8 cellular contexts compared by ENCODE assay signal in the genomic region with DNA sequence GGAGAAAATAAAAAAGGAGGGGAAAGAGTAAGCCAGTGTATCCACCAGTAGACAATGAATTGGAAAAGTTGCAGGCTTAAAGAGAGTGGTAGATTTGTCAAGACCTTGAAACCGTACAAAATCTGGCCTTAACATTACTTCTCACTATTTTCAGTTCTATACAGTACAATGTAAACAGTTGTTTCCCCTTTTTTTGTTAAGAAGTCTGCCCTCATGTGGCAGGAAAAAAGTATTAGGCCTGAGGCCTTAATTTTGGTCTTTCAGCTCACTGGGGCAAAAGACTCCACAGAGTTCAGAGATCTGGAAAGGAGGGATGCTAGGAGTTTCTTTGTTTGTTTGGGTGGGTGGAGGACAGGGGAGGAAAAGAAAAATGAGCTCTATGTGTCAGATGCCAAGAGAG.
A peak's percentile ranks its signal among the peaks of the same experiment; 100 is the strongest.
DNase-seq lines count a peak whose midpoint lies in the region; ATAC-seq, FAIRE-seq and TF ChIP-seq lines count a peak whose summit lies in the region.

No MANE protein-coding gene starts in this region.

- no peaks in the 10 kb centered on the region for H3K9me3 Mint-ChIP-seq in neural progenitor cell
- no peaks in the 10 kb centered on the region for H3K9me3 Mint-ChIP-seq in effector memory CD8-positive, alpha-beta T cell

- DNase-seq in D721Med (ENCODE audit: insufficient read length, low spot score), result no peak
- DNase-seq in adipocyte (ENCODE audit: low read depth), result peak; percentile 65
- peak; percentile 23 for DNase-seq in neural progenitor cell (ENCODE audit: low spot score)
- DNase-seq in stimulated activated CD4-positive, alpha-beta T cell treated with anti-CD3 and anti-CD28 coated beads, Interleukin-15, amount 100 ng/mL, for 24 hours, result no peak
- no peak for DNase-seq in 8988T
- DNase-seq in effector memory CD8-positive, alpha-beta T cell, result no peak

- no peak overlapping the region for H3K4me3 Mint-ChIP-seq in neural progenitor cell
- H3K4me3 Mint-ChIP-seq in effector memory CD8-positive, alpha-beta T cell, result no peak overlapping the region

- no peak overlapping the region for H3K27ac ChIP-seq in neural progenitor cell

- H3K9me3 ChIP-seq in adipocyte (ENCODE audit: control insufficient read depth, low read length) (no peaks in the 10 kb centered on the region), neural progenitor cell (ENCODE audit: low read depth) (no peaks in the 10 kb centered on the region)

- H3K9ac ChIP-seq in adipocyte (ENCODE audit: low read length), result no peak overlapping the region
- H3K9ac ChIP-seq in neural progenitor cell, result no peak overlapping the region

- peaks cover 7% of the 10 kb centered on the region for H3K4me1 ChIP-seq in adipocyte (ENCODE audit: control insufficient read depth, insufficient read depth, low read length)
- H3K4me1 ChIP-seq in neural progenitor cell, result no peaks in the 10 kb centered on the region

- no peaks in the 10 kb centered on the region for H3K36me3 Mint-ChIP-seq in neural progenitor cell
- H3K36me3 Mint-ChIP-seq in effector memory CD8-positive, alpha-beta T cell (ENCODE audit: insufficient read depth), result no peaks in the 10 kb centered on the region

- H3F3A ChIP-seq in neural progenitor cell (ENCODE audit: low read depth), result no peaks in the 10 kb centered on the region

- no peak for FAIRE-seq in D721Med (lab: Jason Lieb, UNC)

- no peak overlapping the region for H3K4me2 ChIP-seq in neural progenitor cell

- peaks cover 19% of the 10 kb centered on the region for H3K27me3 ChIP-seq in adipocyte (replicated peaks; ENCODE audit: control insufficient read depth, insufficient read depth, low read length)
- H3K27me3 ChIP-seq in neural progenitor cell, result no peaks in the 10 kb centered on the region

- peaks cover 11% of the 10 kb centered on the region for H3K27me3 Mint-ChIP-seq in neural progenitor cell (ENCODE audit: insufficient read depth, low read depth)
- peaks cover 0 to 8% of the 10 kb centered on the region in 2 donors for H3K27me3 Mint-ChIP-seq in effector memory CD8-positive, alpha-beta T cell

- H3K79me2 ChIP-seq in neural progenitor cell (ENCODE audit: low read depth), result no peaks in the 10 kb centered on the region

- TF ChIP-seq CTCF in D721Med (IDR thresholded peaks at IDR 0.05; ENCODE audit: insufficient read depth, missing control alignments) (peak; percentile 21), neural progenitor cell (IDR thresholded peaks at IDR 0.05) (peak; percentile 56)

- no peaks in the 10 kb centered on the region for H4K20me1 ChIP-seq in neural progenitor cell (ENCODE audit: low read depth)

- H3K4me3 ChIP-seq in adipocyte (ENCODE audit: low read length), result no peak overlapping the region
- no peak overlapping the region for H3K4me3 ChIP-seq in neural progenitor cell

- peaks cover 3% of the 10 kb centered on the region for H3K4me1 Mint-ChIP-seq in neural progenitor cell
- no peaks in the 10 kb centered on the region for H3K4me1 Mint-ChIP-seq in effector memory CD8-positive, alpha-beta T cell (ENCODE audit: low read depth in 2 of 2)

- ATAC-seq in GM18909 (IDR thresholded peaks at IDR 0.05; ENCODE audit: poor library complexity, unreplicated experiment), result peak; percentile 86
- peak; percentile 71 for ATAC-seq in HG03460 (IDR thresholded peaks at IDR 0.05; ENCODE audit: unreplicated experiment)
- ATAC-seq in effector memory CD8-positive, alpha-beta T cell (replicated peaks), result no peak

- no peak overlapping the region for H2AFZ ChIP-seq in neural progenitor cell (replicated peaks)

- H3K27ac Mint-ChIP-seq in neural progenitor cell, result no peak overlapping the region
- H3K27ac Mint-ChIP-seq in effector memory CD8-positive, alpha-beta T cell, result no peak overlapping the region

- no peaks in the 10 kb centered on the region for H3K36me3 ChIP-seq in adipocyte (ENCODE audit: control insufficient read depth, insufficient read depth, low read length, severe bottlenecking)
- no peaks in the 10 kb centered on the region for H3K36me3 ChIP-seq in neural progenitor cell

Comparison
In these comparisons a context has a peak if more than half of its experiments do, and no peak if none do; other contexts are left out.
1. DNase-seq: peak in adipocyte (single experiment) and neural progenitor cell (single experiment); none in D721Med (single experiment), stimulated activated CD4-positive, alpha-beta T cell treated with anti-CD3 and anti-CD28 coated beads, Interleukin-15, amount 100 ng/mL, for 24 hours (single experiment), 8988T (single experiment) and effector memory CD8-positive, alpha-beta T cell (0 of 3).